ENCODE assay signal across 20 cellular contexts in the genomic region with DNA sequence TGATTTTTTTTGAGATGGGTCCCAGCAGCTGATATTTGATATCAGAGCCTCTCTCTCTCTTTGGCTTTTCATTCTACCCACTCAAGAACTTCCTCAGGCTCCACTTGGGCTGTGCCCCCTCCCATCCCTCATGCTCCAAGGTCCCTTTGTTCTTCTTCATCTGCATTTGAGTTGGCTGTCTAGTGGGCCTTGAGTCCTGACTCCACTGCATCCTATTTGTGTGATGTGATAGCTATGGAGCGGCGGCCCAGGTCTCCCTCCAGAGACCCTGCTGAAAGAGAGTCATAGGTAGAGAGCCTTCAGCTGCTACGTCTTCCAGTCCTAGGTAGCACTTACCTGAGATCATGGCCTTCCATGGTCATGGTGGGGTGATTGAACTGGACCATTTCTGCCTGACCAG.
"Had no signal": no experiment of that assay in that cellular context is flagged by ENCODE, and none has a peak within 500 bp of the region (broad histone marks: within the 10 kb centered on the region; RNA-seq: fewer than 3 reads in every experiment).

No MANE protein-coding gene starts in this region.

- H3K27ac ChIP-seq: RWPE1 had no signal

- ATAC-seq: Panc1, PC-3 had no signal

- H3K9me3 ChIP-seq: SK-N-SH had no signal

- H3K9ac ChIP-seq: SK-N-SH had no signal

- DNase-seq: Karpas-422, KG1, MM.1S, NCI-H1092 treated with DMSO at 0.1 percent for 48 hours, NCI-H1417, NCI-H1436 treated with DMSO at 0.1 percent for 48 hours, NCI-H1694, NCI-H187 treated with DMSO at 0.1 percent for 48 hours, NCI-H2029 treated with DMSO at 0.1 percent for 48 hours, NCI-H2227 treated with DMSO at 0.1 percent for 48 hours, NCI-H510A, NCI-H524 treated with DMSO at 0.1 percent for 48 hours, NCI-H69, NCI-H774, PC-3, SHP77, SK-N-SH, SW 1271 had no signal

- H3K4me2 ChIP-seq: SK-N-SH had no signal
